17 cellular contexts compared by ENCODE assay signal in the genomic region with DNA sequence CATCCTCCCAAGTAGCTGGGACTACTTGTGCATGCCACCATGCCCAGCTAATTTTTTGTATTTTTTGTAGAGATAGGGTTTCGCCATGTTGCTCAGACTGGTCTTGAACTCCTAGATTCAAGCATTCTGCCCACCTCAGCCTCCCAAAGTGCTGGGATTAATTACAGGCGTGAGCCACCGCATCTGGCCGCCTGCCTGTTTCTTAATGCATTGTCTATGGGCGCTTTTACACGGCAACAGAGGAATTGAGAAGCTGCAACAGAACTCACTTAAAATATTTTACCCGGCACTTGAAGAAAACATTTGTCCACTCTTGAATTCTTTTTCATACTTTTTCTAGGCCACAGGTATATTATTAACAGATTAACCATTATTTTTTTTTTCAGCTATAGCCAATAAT. TPM values are rescaled to one million over a fixed set of nuclear protein-coding genes. Genes with fewer than 3 reads are reported as not detected.
DNase-seq lines count a peak whose midpoint lies in the region; ATAC-seq and TF ChIP-seq lines count a peak whose summit lies in the region.
"Had no signal": no experiment of that assay in that cellular context is flagged by ENCODE, and none has a peak within 500 bp of the region (broad histone marks: within the 10 kb centered on the region; RNA-seq: fewer than 3 reads in every experiment).

No MANE protein-coding gene starts in this region.

- intact Hi-C loops in Panc1 (cut with micrococcal nuclease; ENCODE audit: unreplicated experiment) (no loop called here), breast epithelium (cut with DNase I; ENCODE audit: low total_unique reads) (no loop called here)

- no peaks in the 10 kb centered on the region for H3K9me3 Mint-ChIP-seq in T-helper 1 cell treated with Interleukin-12 subunit alpha and Interleukin-12 subunit beta and Interleukin-4 antibody, amounts not matched to agents 30 μg/mL and 1 μg/mL, for 36 hours
- H3K9me3 Mint-ChIP-seq in T-cell = no peaks in the 10 kb centered on the region
- H3K9me3 Mint-ChIP-seq: H9, neural progenitor cell had no signal

- no TSS peak for BruUV-seq in Panc1 (replicated peaks; lab: Mats Ljungman, UMichigan)

- H3K79me2 ChIP-seq in fibroblast of lung (ENCODE audit: control insufficient read depth, insufficient read depth, low read length) = no peaks in the 10 kb centered on the region

- no peak for DNase-seq in T-helper 1 cell
- DNase-seq in Panc1 (ENCODE audit: low read depth, low spot score) = no peak
- no peak for DNase-seq in fibroblast of lung (ENCODE audit: low read depth in 2 of 2)
- no peak for DNase-seq in T-cell
- DNase-seq in breast epithelium (ENCODE audit: low spot score in 2 of 2) = no peak
- no peak for DNase-seq in NCI-H2029 (lab: John Stamatoyannopoulos, UW)
- DNase-seq: caudate nucleus; effector memory CD4-positive, alpha-beta T cell; H9; hippocampal formation; NCI-H2081; NCI-H774; T1000 had no signal

- TF ChIP-seq POLR2A in breast epithelium (IDR thresholded peaks at IDR 0.05) = no peak

- CTCF ChIA-PET in Panc1 (lab: Charles Lee) (no interaction called here), T-cell (lab: Charles Lee) (no interaction called here)

- no peak overlapping the region for H3K4me3 ChIP-seq in Panc1 (ENCODE audit: low read depth in 2 of 2, low read length in 2 of 2)
- peak overlapping the region in 1 of 4 experiments; percentile 23 for H3K4me3 ChIP-seq in fibroblast of lung (replicated peaks in 1 of 4; ENCODE audit: control extremely low read depth in 1 of 4, insufficient read depth in 1 of 4, low read depth in 3 of 4, low read length in 4 of 4)
- H3K4me3 ChIP-seq in breast epithelium = no peak overlapping the region
- H3K4me3 ChIP-seq: neural progenitor cell had no signal

- TF ChIP-seq CTCF in Panc1 (IDR thresholded peaks at IDR 0.05) (no peak), fibroblast of lung (conservative IDR thresholded peaks at IDR 0.05 in 1 of 2, IDR thresholded peaks at IDR 0.05 in 1 of 2; ENCODE audit: low read depth in 1 of 2, low read length in 2 of 2) (no peak), breast epithelium (IDR thresholded peaks at IDR 0.05) (no peak)

- H3K36me3 Mint-ChIP-seq in T-helper 1 cell treated with Interleukin-12 subunit alpha and Interleukin-12 subunit beta and Interleukin-4 antibody, amounts not matched to agents 30 μg/mL and 1 μg/mL, for 36 hours (ENCODE audit: low read depth) = peaks cover 2% of the 10 kb centered on the region
- no peaks in the 10 kb centered on the region for H3K36me3 Mint-ChIP-seq in T-cell
- H3K36me3 Mint-ChIP-seq: neural progenitor cell had no signal

- peaks cover 31% of the 10 kb centered on the region for H3K4me1 Mint-ChIP-seq in T-helper 1 cell treated with Interleukin-12 subunit alpha and Interleukin-12 subunit beta and Interleukin-4 antibody, amounts not matched to agents 30 μg/mL and 1 μg/mL, for 36 hours (ENCODE audit: low read depth)
- H3K4me1 Mint-ChIP-seq in T-cell = peaks cover 0 to 2% (median 0%) of the 10 kb centered on the region in 3 donors
- H3K4me1 Mint-ChIP-seq: neural progenitor cell had no signal

- H3K27me3 Mint-ChIP-seq in T-helper 1 cell treated with Interleukin-12 subunit alpha and Interleukin-12 subunit beta and Interleukin-4 antibody, amounts not matched to agents 30 μg/mL and 1 μg/mL, for 36 hours (ENCODE audit: low read depth) = no peaks in the 10 kb centered on the region
- no peaks in the 10 kb centered on the region for H3K27me3 Mint-ChIP-seq in T-cell

- POLR2A ChIA-PET in Panc1 (lab: Charles Lee) (no interaction called here), T-cell (lab: Charles Lee) (no interaction called here)

- no peak overlapping the region for H2AFZ ChIP-seq in fibroblast of lung (ENCODE audit: low read length)
- H2AFZ ChIP-seq: neural progenitor cell had no signal

- H4K20me1 ChIP-seq in fibroblast of lung (ENCODE audit: control insufficient read depth, extremely low read depth, insufficient read depth, low read length) = no peaks in the 10 kb centered on the region

- peak; percentile 5 for ATAC-seq in GM19395 (IDR thresholded peaks at IDR 0.05; ENCODE audit: unreplicated experiment)
- no peak for ATAC-seq in Panc1
- ATAC-seq in T-cell (replicated peaks in 1 of 4) = no peak

- H3K4me1 ChIP-seq in Panc1 (ENCODE audit: control insufficient read depth, insufficient read depth, low read length) = peaks cover 29% of the 10 kb centered on the region
- H3K4me1 ChIP-seq in fibroblast of lung (ENCODE audit: control insufficient read depth, extremely low read depth, insufficient read depth, low read length) = peaks cover 7% of the 10 kb centered on the region
- H3K4me1 ChIP-seq in breast epithelium = peaks cover 0 to 3% of the 10 kb centered on the region in 2 donors
- H3K4me1 ChIP-seq: neural progenitor cell had no signal

- H3K4me3 Mint-ChIP-seq in T-helper 1 cell treated with Interleukin-12 subunit alpha and Interleukin-12 subunit beta and Interleukin-4 antibody, amounts not matched to agents 30 μg/mL and 1 μg/mL, for 36 hours = peak overlapping the region; percentile 72
- no peak overlapping the region for H3K4me3 Mint-ChIP-seq in T-cell
- H3K4me3 Mint-ChIP-seq: H9, neural progenitor cell had no signal

- peak overlapping the region; percentile 54 for H3K4me2 ChIP-seq in fibroblast of lung (ENCODE audit: extremely low read depth, insufficient read depth, low read length)
- H3K4me2 ChIP-seq: neural progenitor cell had no signal

- in situ Hi-C loops in Panc1 (cut with HindIII; ENCODE audit: low pct_unique_long_range_greater_than_20kb, low sequenced_read_pairs) = loop anchor here (10.0 kb wide), 1 partner anchor 137 kb away; no protein-coding TSS in a partner anchor

- no peak overlapping the region for H3K9ac ChIP-seq in fibroblast of lung (ENCODE audit: insufficient read depth, low read length)
- H3K9ac ChIP-seq: neural progenitor cell had no signal

- H3K27me3 ChIP-seq in Panc1 (ENCODE audit: control insufficient read depth, insufficient read depth, low read length) (no peaks in the 10 kb centered on the region), fibroblast of lung (ENCODE audit: control insufficient read depth, insufficient read depth, low read length) (no peaks in the 10 kb centered on the region), breast epithelium (no peaks in the 10 kb centered on the region)
- H3K27me3 ChIP-seq: neural progenitor cell had no signal

- peak overlapping the region; percentile 51 for H3K27ac ChIP-seq in Panc1 (ENCODE audit: low read length)
- no peak overlapping the region for H3K27ac ChIP-seq in fibroblast of lung (ENCODE audit: insufficient read depth, low read length)
- no peak overlapping the region for H3K27ac ChIP-seq in breast epithelium
- H3K27ac ChIP-seq: neural progenitor cell had no signal

- peak overlapping the region; percentile 93 for H3K27ac Mint-ChIP-seq in T-helper 1 cell treated with Interleukin-12 subunit alpha and Interleukin-12 subunit beta and Interleukin-4 antibody, amounts not matched to agents 30 μg/mL and 1 μg/mL, for 36 hours
- no peak overlapping the region for H3K27ac Mint-ChIP-seq in T-cell
- H3K27ac Mint-ChIP-seq: neural progenitor cell had no signal

- no peaks in the 10 kb centered on the region for H3K9me3 ChIP-seq in Panc1 (ENCODE audit: control insufficient read depth, insufficient read depth, low read depth, low read length)
- H3K9me3 ChIP-seq in fibroblast of lung (ENCODE audit: control insufficient read depth, insufficient read depth, low read depth, low read length) = no peaks in the 10 kb centered on the region
- no peaks in the 10 kb centered on the region for H3K9me3 ChIP-seq in breast epithelium

- H3K36me3 ChIP-seq in Panc1 (ENCODE audit: control insufficient read depth, insufficient read depth, low read length) = no peaks in the 10 kb centered on the region
- no peaks in the 10 kb centered on the region for H3K36me3 ChIP-seq in fibroblast of lung (ENCODE audit: control insufficient read depth, insufficient read depth, low read length)
- no peaks in the 10 kb centered on the region for H3K36me3 ChIP-seq in breast epithelium
- H3K36me3 ChIP-seq: neural progenitor cell had no signal

RNA-seq across cellular contexts. Expression of a gene that starts 9.0 kb away (rescaled TPM):
- total RNA-seq in Panc1 (2021; ENCODE audit: unreplicated experiment) = 94.3 TPM
- polyA plus RNA-seq in Panc1 (2012; ENCODE audit: insufficient read length) = 45.4 TPM
- total RNA-seq in fibroblast of lung = 56.2 and 60.9 TPM in 2 replicates
- 42.9 and 56.6 TPM in 2 replicates for polyA plus RNA-seq in fibroblast of lung
- polyA plus RNA-seq in fibroblast of lung (2012) = 30.8 and 37.4 TPM in 2 replicates
- 5.9 and 15.1 TPM in 2 replicates for polyA minus RNA-seq in fibroblast of lung (ENCODE audit: low replicate concordance)
- 10 to 100 TPM; 17.2 to 25.9 (median 25.2) TPM for total RNA-seq in T-cell
- 10 to 100 TPM; 31.8 to 43.9 (median 40.8) TPM for total RNA-seq in breast epithelium

RNA-seq across cellular contexts. Expression of a gene that starts 40.6 kb away (rescaled TPM):
- total RNA-seq in Panc1 (2021; ENCODE audit: unreplicated experiment) (0.51 TPM), fibroblast of lung (14.5 and 28.8 TPM in 2 replicates), T-cell (under 1 TPM in 3 of 5 donors, not detected in 2; 0.56 to 0.93 (median 0.66) TPM), breast epithelium (100 to 1,000 TPM in 1 of 3 donors, 10 to 100 TPM in 2; 11.7 to 144 (median 96.6) TPM)
- polyA plus RNA-seq in Panc1 (2012; ENCODE audit: insufficient read length) = 0.59 TPM
- polyA plus RNA-seq in fibroblast of lung = 1.3 and 1.9 TPM in 2 replicates
- polyA plus RNA-seq in fibroblast of lung (2012) = 6.5 and 7.1 TPM in 2 replicates
- polyA minus RNA-seq in fibroblast of lung (ENCODE audit: low replicate concordance) = 3.1 and 3.8 TPM in 2 replicates
- total RNA-seq: A673 had no signal

RNA-seq across cellular contexts. Expression of a gene that starts 52.0 kb away (rescaled TPM):
- 296 TPM for total RNA-seq in Panc1 (2021; ENCODE audit: unreplicated experiment)
- polyA plus RNA-seq in Panc1 (2012; ENCODE audit: insufficient read length) = 397 TPM
- 73.2 and 178 TPM in 2 replicates for total RNA-seq in fibroblast of lung
- 54.1 and 82.1 TPM in 2 replicates for polyA plus RNA-seq in fibroblast of lung
- polyA plus RNA-seq in fibroblast of lung (2012) = 103 and 125 TPM in 2 replicates
- 861 and 1,173 TPM in 2 replicates for polyA minus RNA-seq in fibroblast of lung (ENCODE audit: low replicate concordance)
- total RNA-seq in T-cell = 10 to 100 TPM; 59.4 to 68.1 (median 63.0) TPM
- total RNA-seq in breast epithelium = 10 to 100 TPM; 14.6 to 26.9 (median 21.3) TPM
